8 cellular contexts compared by ENCODE assay signal in genomic region chr6:168007592-168008338, GRCh38. TPM values are rescaled to one million over a fixed set of nuclear protein-coding genes. Genes with fewer than 3 reads are reported as not detected.
A peak's percentile ranks its signal among the peaks of the same experiment; 100 is the strongest.
DNase-seq lines count a peak whose midpoint lies in the region; ATAC-seq and TF ChIP-seq lines count a peak whose summit lies in the region.

No MANE protein-coding gene starts in this region.

- no peak for ATAC-seq in GM21786 (IDR thresholded peaks at IDR 0.05; ENCODE audit: unreplicated experiment)

- H3K27ac ChIP-seq in C4-2B, result peak overlapping the region; percentile 62; the same call in 1 of the 2 replicates
- peak overlapping the region; percentile 51 for H3K27ac ChIP-seq in mesodermal cell (ENCODE audit: low read depth, low read length, severe bottlenecking)

- peaks cover 15% of the 10 kb centered on the region for H3K4me1 Mint-ChIP-seq in chondrocyte (ENCODE audit: low read depth)

- H3K27ac Mint-ChIP-seq in chondrocyte (ENCODE audit: unreplicated experiment), result peak overlapping the region; percentile 83

- H3K36me3 ChIP-seq in mesodermal cell (ENCODE audit: control insufficient read depth, insufficient read depth, low read length), result no peaks in the 10 kb centered on the region

- no peak overlapping the region for H3K4me3 Mint-ChIP-seq in chondrocyte (ENCODE audit: unreplicated experiment)

- TF ChIP-seq CTCF in C4-2B (conservative IDR thresholded peaks at IDR 0.05), result no peak
- no peak for TF ChIP-seq CTCF in chondrocyte (IDR thresholded peaks at IDR 0.05)

- peak; percentile 44 for DNase-seq in NCI-H2196 (lab: John Stamatoyannopoulos, UW; ENCODE audit: unreplicated experiment)
- no peak for DNase-seq in chondrocyte (ENCODE audit: low spot score)
- DNase-seq in NCI-H1417 (lab: John Stamatoyannopoulos, UW), result no peak
- no peak for DNase-seq in stimulated activated CD4-positive, alpha-beta T cell treated with anti-CD3 and anti-CD28 coated beads, Interleukin-4, amount 100 ng/mL, for 1 hour
- no peak for DNase-seq in NCI-H2029 treated with DMSO at 0.1 percent for 48 hours (lab: John Stamatoyannopoulos, UW)

- peaks cover 2% of the 10 kb centered on the region for H3K4me1 ChIP-seq in mesodermal cell (ENCODE audit: control insufficient read depth, insufficient read depth, low read length, poor library complexity, severe bottlenecking)

- H3K27me3 Mint-ChIP-seq in chondrocyte (ENCODE audit: low read depth), result peaks cover 10% of the 10 kb centered on the region

- H3K4me3 ChIP-seq in mesodermal cell (ENCODE audit: extremely low read depth, insufficient read depth, low read length, poor library complexity, severe bottlenecking), result no peak overlapping the region

- peaks cover 32% of the 10 kb centered on the region for H3K9me3 ChIP-seq in mesodermal cell (ENCODE audit: control insufficient read depth, low read length)

- H3K9me3 Mint-ChIP-seq in chondrocyte (ENCODE audit: low read depth), result peaks cover 40% of the 10 kb centered on the region

- WGBS in mesodermal cell (ENCODE audit: insufficient coverage in 2 of 2), 2 experiments, result 66 to 84% methylated on average over 3 of the region's 3 CpGs

- peaks cover 16% of the 10 kb centered on the region for H3K36me3 Mint-ChIP-seq in chondrocyte (ENCODE audit: low read depth)

RNA-seq across cellular contexts. Expression of gene KIF25, which starts 10.3 kb away (rescaled TPM):
- total RNA-seq in chondrocyte, result not detected in 3 replicates
- polyA plus RNA-seq in mesodermal cell (2013, experiment 1 of 2), result 0.55 TPM
- polyA plus RNA-seq in mesodermal cell (2013, experiment 2 of 2), result 0.40 TPM
